ENCODE assay signal across 8 cellular contexts in genomic region chr12:97148941-97149559, GRCh38.
DNase-seq lines count a peak whose midpoint lies in the region; ATAC-seq and TF ChIP-seq lines count a peak whose summit lies in the region.

No MANE protein-coding gene starts in this region.

- peak; percentile 29 for DNase-seq in GM03348 (ENCODE audit: low spot score)
- peak; percentile 38 for DNase-seq in HuH-7.5 (ENCODE audit: low spot score)
- peak; percentile 51 for DNase-seq in SHP77 treated with DMSO at 0.1 percent for 48 hours (lab: John Stamatoyannopoulos, UW)
- DNase-seq in activated naive CD8-positive, alpha-beta T cell treated with anti-CD3 and anti-CD28 coated beads, Interleukin-2, amount 50 U/mL, for 24 hours, result peak; percentile 55
- DNase-seq in iPS DF 6.9 (ENCODE audit: low read depth, low spot score), result peak; percentile 70
- peak; percentile 50 to 66 for DNase-seq in stimulated activated CD4-positive, alpha-beta T cell treated with anti-CD3 and anti-CD28 coated beads, Interleukin-2, amount 100 ng/mL, for 24 hours
- DNase-seq in ascending aorta (ENCODE audit: low spot score in 2 of 2), result no peak

- H3K4me1 ChIP-seq in iPS DF 6.9 (ENCODE audit: control insufficient read depth, insufficient read depth, low read length) (no peaks in the 10 kb centered on the region), ascending aorta (no peaks in the 10 kb centered on the region)

- no peaks in the 10 kb centered on the region for H3K36me3 Mint-ChIP-seq in activated naive CD8-positive, alpha-beta T cell treated with anti-CD3 and anti-CD28 coated beads, Interleukin-2, amount 50 U/mL, for 24 hours (ENCODE audit: low read depth)

- no peaks in the 10 kb centered on the region for H3K4me1 Mint-ChIP-seq in activated naive CD8-positive, alpha-beta T cell treated with anti-CD3 and anti-CD28 coated beads, Interleukin-2, amount 50 U/mL, for 24 hours

- H3K4me3 ChIP-seq in iPS DF 6.9 (ENCODE audit: low read length) (no peak overlapping the region), ascending aorta (no peak overlapping the region)

- H3K27ac ChIP-seq in iPS DF 6.9 (ENCODE audit: low read length) (no peak overlapping the region), ascending aorta (no peak overlapping the region)

- no CpG with 5 or more reads among the region's 9 CpGs for WGBS in iPS DF 6.9 (ENCODE audit: insufficient coverage, insufficient read length)

- H3K36me3 ChIP-seq in iPS DF 6.9 (ENCODE audit: control insufficient read depth, insufficient read depth, low read length) (no peaks in the 10 kb centered on the region), ascending aorta (no peaks in the 10 kb centered on the region)

- H3K9me3 Mint-ChIP-seq in activated naive CD8-positive, alpha-beta T cell treated with anti-CD3 and anti-CD28 coated beads, Interleukin-2, amount 50 U/mL, for 24 hours, result no peaks in the 10 kb centered on the region

- H3K4me3 Mint-ChIP-seq in activated naive CD8-positive, alpha-beta T cell treated with anti-CD3 and anti-CD28 coated beads, Interleukin-2, amount 50 U/mL, for 24 hours, result no peak overlapping the region

- H3K27ac Mint-ChIP-seq in activated naive CD8-positive, alpha-beta T cell treated with anti-CD3 and anti-CD28 coated beads, Interleukin-2, amount 50 U/mL, for 24 hours, result no peak overlapping the region

- intact Hi-C loops in ascending aorta (cut with DNase I), result no loop called here

- peaks cover 6% of the 10 kb centered on the region for H3K27me3 Mint-ChIP-seq in activated naive CD8-positive, alpha-beta T cell treated with anti-CD3 and anti-CD28 coated beads, Interleukin-2, amount 50 U/mL, for 24 hours

- no peaks in the 10 kb centered on the region for H3K27me3 ChIP-seq in iPS DF 6.9 (ENCODE audit: control insufficient read depth, insufficient read depth, low read length)
- H3K27me3 ChIP-seq in ascending aorta, result no peaks in the 10 kb centered on the region

- peak in 1 of 3 experiments; percentile 30 for TF ChIP-seq CTCF in ascending aorta (IDR thresholded peaks at IDR 0.05)

- H3K9me3 ChIP-seq in iPS DF 6.9 (ENCODE audit: control insufficient read depth, insufficient read depth, low read length) (no peaks in the 10 kb centered on the region), ascending aorta (no peaks in the 10 kb centered on the region)

- peak; percentile 100 for ATAC-seq in GM21723 (IDR thresholded peaks at IDR 0.05; ENCODE audit: unreplicated experiment)
- peak; percentile 75 for ATAC-seq in activated naive CD8-positive, alpha-beta T cell treated with anti-CD3 and anti-CD28 coated beads, Interleukin-2, amount 50 U/mL, for 24 hours

Comparison
In these comparisons a context has a peak if more than half of its experiments do, and no peak if none do; other contexts are left out.
1. DNase-seq: peak in GM03348 (single experiment), HuH-7.5 (single experiment), SHP77 treated with DMSO at 0.1 percent for 48 hours (single experiment), activated naive CD8-positive, alpha-beta T cell treated with anti-CD3 and anti-CD28 coated beads, Interleukin-2, amount 50 U/mL, for 24 hours (single experiment), iPS DF 6.9 (single experiment) and stimulated activated CD4-positive, alpha-beta T cell treated with anti-CD3 and anti-CD28 coated beads, Interleukin-2, amount 100 ng/mL, for 24 hours (2 of 2); none in ascending aorta (0 of 2).